Comparison of ENCODE assay signal across 1 cellular context in genomic region chr6:33271608-33272357, GRCh38.
A peak's percentile ranks its signal among the peaks of the same experiment; 100 is the strongest.
TF ChIP-seq lines count a peak whose summit lies in the region.

RPS18 (plus strand) TSS chr6:33272075; CDS start chr6:33272120, 45 bp downstream.
VPS52 (minus strand) TSS chr6:33271876; CDS start chr6:33271675, 201 bp downstream.

TF ChIP-seq in HEK293, 187 proteins besides CTCF, POLR2A, EP300 and RAD21 (continued from another document and continues in another):
- TF ChIP-seq KLF16 (tag by site-specific recombination; IDR thresholded peaks at IDR 0.05) (peak; percentile 51; the same call in 1 of the 2 replicates), ZNF501 (tag by site-specific recombination; IDR thresholded peaks at IDR 0.05) (peak; percentile 99), ZSCAN30 (tag by site-specific recombination; IDR thresholded peaks at IDR 0.05) (no peak; the same call in none of the 2 replicates), TRIM28 (IDR thresholded peaks at IDR 0.05; ENCODE audit: borderline replicate concordance, low read length) (peak; percentile 84; the same call in 1 of the 2 replicates), HOXC10 (CRISPR knock-in tag; IDR thresholded peaks at IDR 0.05) (peak; percentile 91), ZNF747 (tag by site-specific recombination; IDR thresholded peaks at IDR 0.05) (no peak), HIC1 (tag by site-specific recombination; IDR thresholded peaks at IDR 0.05) (peak; percentile 79), ZNF529 (tag by site-specific recombination; IDR thresholded peaks at IDR 0.05; ENCODE audit: insufficient replicate concordance) (no peak), ZNF544 (tag by site-specific recombination; IDR thresholded peaks at IDR 0.05) (no peak), ATF2 (tag by site-specific recombination; IDR thresholded peaks at IDR 0.05; ENCODE audit: low read depth) (0 out of 2 replicates have a peak, but pooled peaks have one; percentile 5), ZBTB11 (tag by site-specific recombination; conservative IDR thresholded peaks at IDR 0.05; ENCODE audit: low read depth) (peak; percentile 100), ZNF513 (tag by site-specific recombination; IDR thresholded peaks at IDR 0.05) (peak; percentile 8; the same call in 1 of the 2 replicates), ZNF473 (tag by site-specific recombination; IDR thresholded peaks at IDR 0.05) (no peak), GLI2 (tag by site-specific recombination; IDR thresholded peaks at IDR 0.05; ENCODE audit: borderline replicate concordance, low read depth) (no peak), ZNF670 (tag by site-specific recombination; IDR thresholded peaks at IDR 0.05; ENCODE audit: low read depth) (no peak), ZNF266 (tag by site-specific recombination; IDR thresholded peaks at IDR 0.05; ENCODE audit: low read depth) (no peak), ZNF350 (tag by site-specific recombination; IDR thresholded peaks at IDR 0.05) (no peak), ZSCAN5A (tag by site-specific recombination; IDR thresholded peaks at IDR 0.05) (peak; percentile 87; the same call in 1 of the 2 replicates), ZNF18 (tag by site-specific recombination; IDR thresholded peaks at IDR 0.05) (0 out of 2 replicates have a peak, but pooled peaks have one; percentile 18), ZNF112 (tag by site-specific recombination; IDR thresholded peaks at IDR 0.05) (no peak), ZNF514 (tag by site-specific recombination; IDR thresholded peaks at IDR 0.05) (no peak), ZEB2 (tag by site-specific recombination; IDR thresholded peaks at IDR 0.05) (peak; percentile 77), MEIS1 (CRISPR knock-in tag; IDR thresholded peaks at IDR 0.05; ENCODE audit: borderline replicate concordance) (no peak), ZNF610 (tag by site-specific recombination; IDR thresholded peaks at IDR 0.05; ENCODE audit: borderline replicate concordance) (0 out of 2 replicates have a peak, but pooled peaks have one; percentile 50), AEBP2 (tag by site-specific recombination; IDR thresholded peaks at IDR 0.05; ENCODE audit: borderline replicate concordance) (no peak), MYNN (tag by site-specific recombination; IDR thresholded peaks at IDR 0.05; ENCODE audit: borderline replicate concordance) (peak; percentile 40; the same call in 1 of the 2 replicates), PATZ1 (tag by site-specific recombination; IDR thresholded peaks at IDR 0.05) (peak; percentile 18; the same call in 1 of the 2 replicates), WT1 (tag by site-specific recombination; IDR thresholded peaks at IDR 0.05) (peak; percentile 10; the same call in 1 of the 2 replicates), ZNF521 (tag by site-specific recombination; IDR thresholded peaks at IDR 0.05) (no peak), ZBTB6 (tag by site-specific recombination; IDR thresholded peaks at IDR 0.05) (0 out of 2 replicates have a peak, but pooled peaks have one; percentile 4), ZNF624 (tag by site-specific recombination; IDR thresholded peaks at IDR 0.05) (no peak), ZNF366 (tag by site-specific recombination; conservative IDR thresholded peaks at IDR 0.05) (no peak), ZSCAN16 (tag by site-specific recombination; IDR thresholded peaks at IDR 0.05) (no peak), HOXA7 (CRISPR knock-in tag; IDR thresholded peaks at IDR 0.05; ENCODE audit: borderline replicate concordance) (no peak), KLF9 (tag by site-specific recombination; IDR thresholded peaks at IDR 0.05; ENCODE audit: low read depth) (no peak; the same call in 1 of the 2 replicates), YY1 (tag by site-specific recombination; IDR thresholded peaks at IDR 0.05) (peak; percentile 99), FEZF1 (tag by site-specific recombination; IDR thresholded peaks at IDR 0.05) (0 out of 2 replicates have a peak, but pooled peaks have one; percentile 21), ZNF701 (tag by site-specific recombination; IDR thresholded peaks at IDR 0.05) (no peak), ZNF341 (tag by site-specific recombination; IDR thresholded peaks at IDR 0.05; ENCODE audit: low read depth) (peak; percentile 47; the same call in 1 of the 2 replicates), ZNF654 (tag by site-specific recombination; IDR thresholded peaks at IDR 0.05; ENCODE audit: low read depth) (no peak), ZFP37 (tag by site-specific recombination; IDR thresholded peaks at IDR 0.05) (peak; percentile 88), BCL11B (tag by site-specific recombination; IDR thresholded peaks at IDR 0.05; ENCODE audit: low read depth) (peak; percentile 27; the same call in 1 of the 2 replicates)
